Comparison of ENCODE assay signal across 14 cellular contexts in the genomic region with DNA sequence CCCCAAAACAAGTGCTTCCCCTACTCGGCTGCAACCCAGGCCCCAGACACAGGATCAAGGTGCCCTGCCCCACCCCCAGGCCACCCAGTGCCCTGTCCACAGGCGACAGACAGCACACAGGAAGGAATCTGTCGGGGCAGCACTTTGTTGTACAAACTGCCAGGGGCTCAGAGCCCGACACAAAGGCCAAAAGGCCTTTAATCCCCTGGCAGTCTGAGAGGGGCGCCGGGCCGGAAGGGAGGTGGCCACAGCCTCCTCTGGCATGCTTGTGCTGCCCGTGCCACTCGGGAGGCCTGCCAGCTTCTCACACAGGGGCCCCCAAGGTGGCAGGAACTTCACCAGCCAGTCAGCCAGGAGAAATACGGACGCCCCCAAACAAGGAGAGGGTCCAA. TPM values are rescaled to one million over a fixed set of nuclear protein-coding genes. Genes with fewer than 3 reads are reported as not detected.
DNase-seq lines count a peak whose midpoint lies in the region; ATAC-seq, FAIRE-seq and TF ChIP-seq lines count a peak whose summit lies in the region.
"Had no signal": no experiment of that assay in that cellular context is flagged by ENCODE, and none has a peak within 500 bp of the region (broad histone marks: within the 10 kb centered on the region; RNA-seq: fewer than 3 reads in every experiment).

No MANE protein-coding gene starts in this region.

- H2BK120ac ChIP-seq in H1 (replicated peaks; ENCODE audit: low read depth, low read length) = no peak overlapping the region

- WGBS in H1 (ENCODE audit: extremely low coverage in 1 of 2, insufficient coverage in 1 of 2, insufficient read length in 1 of 2, insufficient replicate concordance in 2 of 2, low coverage in 1 of 2, low lambda C conversion rate in 2 of 2, missing lambda C conversion rate in 1 of 2), 2 experiments = 87% methylated on average over 11 of the region's 11 CpGs; no CpG with 5 or more reads in 1 of the 2 experiments
- WGBS in testis, 2 donors = 55% methylated on average over 11 of the region's 11 CpGs; no CpG with 5 or more reads in 1 of the 2 donors

- no peak for FAIRE-seq in H1 (lab: Jason Lieb, UNC)
- FAIRE-seq: endometrium had no signal

- no peak for TF ChIP-seq EP300 in H1 (IDR thresholded peaks at IDR 0.05; ENCODE audit: borderline replicate concordance in 1 of 2, low read depth in 2 of 2, low read length in 2 of 2)

- TF ChIP-seq POLR2A in H1 (IDR thresholded peaks at IDR 0.05; ENCODE audit: control extremely low read depth in 1 of 2, low read depth in 2 of 2, low read length in 2 of 2) = no peak
- no peak for TF ChIP-seq POLR2A in testis (IDR thresholded peaks at IDR 0.05)

- BruUV-seq in Panc1 (replicated peaks; lab: Mats Ljungman, UMichigan) = no TSS peak

- DNase-seq in Panc1 (ENCODE audit: low read depth, low spot score) (no peak), H1 (ENCODE audit: low read depth in 1 of 2, low spot score in 2 of 2) (no peak), testis (no peak), MV-4-11 (lab: John Stamatoyannopoulos, UW) (no peak), NK-92 (lab: John Stamatoyannopoulos, UW; ENCODE audit: unreplicated experiment) (no peak), ecto neural progenitor cell (ENCODE audit: low spot score) (no peak)
- DNase-seq: activated CD8-positive, alpha-beta memory T cell treated with anti-CD3 and anti-CD28 coated beads, Interleukin-2, amount 50 U/mL, for 48 hours; amygdala; CD8-positive, alpha-beta T cell; midbrain; NCI-H2171 treated with DMSO at 0.1 percent for 48 hours had no signal

- TF ChIP-seq RAD21 in H1 (IDR thresholded peaks at IDR 0.05 in 1 of 2, conservative IDR thresholded peaks at IDR 0.05 in 1 of 2; ENCODE audit: low read depth in 2 of 2, low read length in 2 of 2) = no peak

- 0 out of 2 replicates have a peak overlapping the region, but pooled peaks have one; percentile 40 for H2AK5ac ChIP-seq in H1 (ENCODE audit: low read depth, low read length)

- no peak overlapping the region; a peak in 1 of 7 replicates for H3K9ac ChIP-seq in H1 (replicated peaks in 1 of 4; ENCODE audit: extremely low read depth in 1 of 4, low read depth in 3 of 4, low read length in 3 of 4)

- intact Hi-C loops in Panc1 (cut with micrococcal nuclease; ENCODE audit: unreplicated experiment) = no loop called here
- intact Hi-C loops in testis (cut with DNase I; ENCODE audit: low total_unique reads) = no loop called here

- H3K23me2 ChIP-seq in H1 (ENCODE audit: low read depth, low read length) = peaks cover 2% of the 10 kb centered on the region

- no peak overlapping the region; the same call in 1 of the 2 replicates for H2BK20ac ChIP-seq in H1 (ENCODE audit: low read length)

- H3K14ac ChIP-seq in H1 (ENCODE audit: insufficient read length) = no peak overlapping the region

- CTCF ChIA-PET in Panc1 (lab: Charles Lee) = no interaction called here
- CTCF ChIA-PET in H1 (lab: Charles Lee; ENCODE audit: partially characterized antibody) = interaction anchor here (1.0 to 1.7 kb wide), 6 partner anchors 13 to 121 kb away, joined by 3 to 8 read pairs (median 4); no protein-coding TSS in a partner anchor

- H4K8ac ChIP-seq in H1 (ENCODE audit: extremely low read depth, insufficient read depth, low read length) = no peak overlapping the region

- no peak overlapping the region for H3K4me2 ChIP-seq in H1 (ENCODE audit: insufficient read depth in 1 of 2, low read depth in 2 of 2, low read length in 2 of 2)

- no peak overlapping the region for H2BK15ac ChIP-seq in H1 (ENCODE audit: low read length)

- H3K79me1 ChIP-seq in H1 (ENCODE audit: low read depth, low read length) = no peaks in the 10 kb centered on the region; the same call in 1 of the 2 replicates

- no peak overlapping the region for H3K4me3 ChIP-seq in Panc1 (ENCODE audit: low read depth in 2 of 2, low read length in 2 of 2)
- no peak overlapping the region for H3K4me3 ChIP-seq in H1 (ENCODE audit: extremely low read depth in 1 of 4, insufficient read depth in 2 of 4, low read depth in 3 of 4, low read length in 4 of 4)
- no peak overlapping the region for H3K4me3 ChIP-seq in muscle layer of duodenum (ENCODE audit: low read depth in 1 of 2, low read length in 2 of 2)
- H3K4me3 ChIP-seq in testis = no peak overlapping the region

- no peak overlapping the region for H3K23ac ChIP-seq in H1 (ENCODE audit: insufficient read length)

- no peaks in the 10 kb centered on the region; a peak in 2 of 4 replicates for H3K79me2 ChIP-seq in H1 (ENCODE audit: control insufficient read depth in 1 of 2, insufficient read depth in 2 of 2, low read length in 2 of 2)

- H2BK12ac ChIP-seq in H1 (ENCODE audit: low read depth, low read length) = no peak overlapping the region

- H3K9me3 ChIP-seq in Panc1 (ENCODE audit: control insufficient read depth, insufficient read depth, low read depth, low read length) (no peaks in the 10 kb centered on the region), H1 (ENCODE audit: insufficient read depth in 2 of 2, low read depth in 1 of 2, low read length in 1 of 2) (no peaks in the 10 kb centered on the region), muscle layer of duodenum (ENCODE audit: control insufficient read depth in 1 of 2, low read length in 2 of 2) (no peaks in the 10 kb centered on the region), testis (no peaks in the 10 kb centered on the region)

- no peak overlapping the region for H4K5ac ChIP-seq in H1 (ENCODE audit: insufficient read length, low read depth, low read length)

- in situ Hi-C loops in Panc1 (cut with HindIII; ENCODE audit: low pct_unique_long_range_greater_than_20kb, low sequenced_read_pairs) = no loop called here

- no peaks in the 10 kb centered on the region for H3K27me3 ChIP-seq in Panc1 (ENCODE audit: control insufficient read depth, insufficient read depth, low read length)
- no peaks in the 10 kb centered on the region for H3K27me3 ChIP-seq in H1 (replicated peaks in 1 of 4; ENCODE audit: control insufficient read depth in 3 of 4, extremely low read depth in 1 of 4, insufficient read depth in 3 of 4, low read length in 3 of 4)
- no peaks in the 10 kb centered on the region for H3K27me3 ChIP-seq in muscle layer of duodenum (ENCODE audit: low read depth, low read length)
- no peaks in the 10 kb centered on the region for H3K27me3 ChIP-seq in testis

- peak; percentile 2; the same call in 1 of the 2 replicates for ATAC-seq in Panc1
- ATAC-seq in GM21723 (IDR thresholded peaks at IDR 0.05; ENCODE audit: unreplicated experiment) = no peak
- ATAC-seq: CD8-positive, alpha-beta T cell had no signal

- H3K36me3 ChIP-seq in Panc1 (ENCODE audit: control insufficient read depth, insufficient read depth, low read length) (no peaks in the 10 kb centered on the region), H1 (ENCODE audit: control insufficient read depth in 2 of 4, insufficient read depth in 4 of 4, low read length in 3 of 4) (no peaks in the 10 kb centered on the region; a peak in 3 of 8 replicates), muscle layer of duodenum (ENCODE audit: control insufficient read depth in 1 of 2, insufficient read depth in 2 of 2, low read length in 2 of 2) (peaks cover 0 to 7% of the 10 kb centered on the region in 2 donors), testis (ENCODE audit: low read depth, missing control alignments) (no peaks in the 10 kb centered on the region)

- peaks cover 49% of the 10 kb centered on the region for H3K4me1 ChIP-seq in Panc1 (ENCODE audit: control insufficient read depth, insufficient read depth, low read length)
- peaks cover 0 to 9% (median 5%) of the 10 kb centered on the region in 4 experiments; a peak in 3 of 7 replicates for H3K4me1 ChIP-seq in H1 (replicated peaks in 1 of 4; ENCODE audit: control insufficient read depth in 3 of 4, insufficient read depth in 4 of 4, low read length in 3 of 4)
- H3K4me1 ChIP-seq in muscle layer of duodenum (ENCODE audit: control insufficient read depth in 1 of 2, insufficient read depth in 2 of 2, low read length in 2 of 2) = peaks cover 33 to 96% of the 10 kb centered on the region in 2 donors
- H3K4me1 ChIP-seq in testis = peaks cover 57% of the 10 kb centered on the region

- TF ChIP-seq CTCF in Panc1 (IDR thresholded peaks at IDR 0.05) (no peak), H1 (IDR thresholded peaks at IDR 0.05; ENCODE audit: control extremely low read depth in 1 of 3, insufficient read depth in 1 of 3, low read depth in 1 of 3, low read length in 3 of 3) (no peak), testis (IDR thresholded peaks at IDR 0.05) (no peak)

- H3K27ac ChIP-seq in Panc1 (ENCODE audit: low read length) (peak overlapping the region; percentile 70), H1 (ENCODE audit: low read depth, low read length) (peak overlapping the region; percentile 23; the same call in 1 of the 2 replicates), muscle layer of duodenum (ENCODE audit: low read length) (peak overlapping the region; percentile 76), testis (peak overlapping the region; percentile 13 to 71)

- no peak overlapping the region for H3K18ac ChIP-seq in H1 (ENCODE audit: extremely low read depth, low read length)

- no peak overlapping the region for H2AFZ ChIP-seq in H1 (ENCODE audit: low read length)

- H3K4ac ChIP-seq in H1 (replicated peaks; ENCODE audit: insufficient read length, low read depth, low read length) = no peak overlapping the region

- peaks cover 3 to 8% of the 10 kb centered on the region in 2 experiments for H4K20me1 ChIP-seq in H1 (replicated peaks in 1 of 2; ENCODE audit: control insufficient read depth in 1 of 2, insufficient read depth in 2 of 2, low read length in 2 of 2)

- H3K56ac ChIP-seq in H1 (replicated peaks; ENCODE audit: insufficient read length, low read depth, low read length) = no peak overlapping the region

- no peak overlapping the region for H4K91ac ChIP-seq in H1 (replicated peaks; ENCODE audit: insufficient read length, low read length)

- H2BK5ac ChIP-seq in H1 (ENCODE audit: low read depth, low read length) = peak overlapping the region; percentile 75

- POLR2A ChIA-PET in Panc1 (lab: Charles Lee) (interaction anchor here (0.6 kb wide), 1 partner anchor 40 kb away, joined by 4 read pairs; no protein-coding TSS in a partner anchor), H1 (lab: Charles Lee; ENCODE audit: partially characterized antibody) (no interaction called here)

TF ChIP-seq in H1, 55 proteins besides CTCF, POLR2A, EP300 and RAD21 (continues in another document):
- TF ChIP-seq JUN (IDR thresholded peaks at IDR 0.05; ENCODE audit: low read depth, low read length) = no peak

RNA-seq across cellular contexts. Expression of gene HSPG2, which starts 35.1 kb away (rescaled TPM):
- total RNA-seq in Panc1 (2021; ENCODE audit: unreplicated experiment) (171 TPM), testis (10 to 100 TPM; 51.8 to 54.2 TPM)
- 324 TPM for polyA plus RNA-seq in Panc1 (2012; ENCODE audit: insufficient read length)
- 108 and 111 TPM in 2 replicates for total RNA-seq in H1 (2021; fragmentation: NEBNext Ultra II Directional; extraction: Animal tissue kit (Norgen Biotek cat#: 25700))
- polyA plus RNA-seq in H1 (2011; rRNA removed) (17.8 and 27.7 TPM in 2 replicates), testis (ENCODE audit: insufficient read depth, low read depth, low replicate concordance) (72.1 TPM)
- 17.0 TPM for polyA plus RNA-seq in H1 (2011; cell fraction: cytosol; rRNA removed)
- polyA plus RNA-seq in H1 (2011; cell fraction: nucleus; rRNA removed) = 113 TPM
- 41.0 to 91.2 TPM (median 79.8 TPM) in 4 replicates for polyA plus RNA-seq in H1 (2012, experiment 1 of 2)
- polyA plus RNA-seq in H1 (2012, experiment 2 of 2) = 63.7 TPM
- polyA plus RNA-seq in H1 (2013, experiment 1 of 2) = 65.5 TPM
- polyA plus RNA-seq in H1 (2013, experiment 2 of 2) = 40.5 TPM
- 27.8 and 28.3 TPM in 2 replicates for polyA minus RNA-seq in H1 (2011; rRNA and poly(A)+ RNA removed)
- polyA minus RNA-seq in H1 (2011; cell fraction: cytosol; rRNA and poly(A)+ RNA removed) = 68.4 TPM
- polyA minus RNA-seq in H1 (2011; cell fraction: nucleus; rRNA and poly(A)+ RNA removed) = 87.7 TPM

Comparison
In these comparisons a context has a peak if more than half of its experiments do, and no peak if none do; other contexts are left out.
1. H3K27ac ChIP-seq: peak in every context shown above with its lines; median percentile 76 in muscle layer of duodenum; 70 in Panc1; 42 in testis; 23 in H1.